ENCODE assay signal across 8 cellular contexts in the genomic region with DNA sequence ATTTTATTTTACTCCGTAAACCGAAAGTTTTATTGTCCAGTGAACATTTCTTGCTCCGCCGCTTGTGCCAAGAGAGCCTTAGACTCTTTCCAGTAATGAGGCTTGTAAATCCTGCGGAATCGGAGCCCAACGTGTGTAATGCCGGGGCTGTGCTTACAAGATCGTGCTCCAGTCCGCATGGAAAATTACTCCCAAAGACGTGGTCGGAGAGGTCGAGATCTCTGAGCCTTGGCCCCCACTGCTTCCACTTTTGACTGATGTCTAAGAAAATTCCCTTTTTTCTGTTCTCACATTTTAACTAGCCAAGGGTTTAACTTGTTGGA. TPM values are rescaled to one million over a fixed set of nuclear protein-coding genes. Genes with fewer than 3 reads are reported as not detected.
DNase-seq lines count a peak whose midpoint lies in the region; TF ChIP-seq lines count a peak whose summit lies in the region.

No MANE protein-coding gene starts in this region.

- H3K4me1 ChIP-seq in transverse colon = peaks cover 10 to 70% (median 45%) of the 10 kb centered on the region in 4 donors

- peaks cover 79% of the 10 kb centered on the region for H3K4me1 Mint-ChIP-seq in HFFc6 (ENCODE audit: low read depth)

- no peaks in the 10 kb centered on the region for H3K9me3 ChIP-seq in transverse colon

- H3K4me3 Mint-ChIP-seq in HFFc6 = peak overlapping the region; percentile 96

- TF ChIP-seq CTCF in HFFc6 (IDR thresholded peaks at IDR 0.05) (no peak), cardiac fibroblast (IDR thresholded peaks at IDR 0.05; ENCODE audit: low read depth, low read length) (no peak), lower leg skin (IDR thresholded peaks at IDR 0.05) (no peak), transverse colon (IDR thresholded peaks at IDR 0.05) (no peak)

- TF ChIP-seq POLR2A in lower leg skin (IDR thresholded peaks at IDR 0.05) (no peak), transverse colon (IDR thresholded peaks at IDR 0.05) (no peak)

- 18 to 28% methylated on average over 13 of the region's 13 CpGs for WGBS in lower leg skin, 2 donors
- WGBS in transverse colon (ENCODE audit: low coverage in 1 of 2), 2 donors = 13% methylated on average over 13 of the region's 13 CpGs; no CpG with 5 or more reads in 1 of the 2 donors

- intact Hi-C loops in lower leg skin (cut with DNase I; ENCODE audit: low total_unique reads) = no loop called here
- intact Hi-C loops in transverse colon (cut with DNase I; ENCODE audit: low total_unique reads) = no loop called here

- H3K27ac ChIP-seq in transverse colon = peak overlapping the region; percentile 92 to 97 (median 95)

- in situ Hi-C loops in transverse colon (cut with MboI; ENCODE audit: low pct_ligation_motif_present in 1 of 4, low pct_unique_long_range_greater_than_20kb in 1 of 4, low sequenced_read_pairs in 3 of 4) = loop anchor here in 1 of 4 donors (25.0 kb wide), 1 partner anchor 99 kb away; no protein-coding TSS in a partner anchor

- H3K27me3 ChIP-seq in transverse colon = no peaks in the 10 kb centered on the region

- TF ChIP-seq EP300 in transverse colon (IDR thresholded peaks at IDR 0.05; ENCODE audit: low read depth) = no peak

- H3K36me3 Mint-ChIP-seq in HFFc6 (ENCODE audit: low read depth) = peaks cover 10% of the 10 kb centered on the region; the same call in 1 of the 2 replicates

- peak overlapping the region; percentile 92 for H3K27ac Mint-ChIP-seq in HFFc6

- no peaks in the 10 kb centered on the region for H3K9me3 Mint-ChIP-seq in HFFc6

- DNase-seq in AG08395 (ENCODE audit: low spot score) = peak; percentile 24
- DNase-seq in HFFc6 = peak; percentile 70
- DNase-seq in cardiac fibroblast (ENCODE audit: low read depth in 2 of 2) = peak in 1 of 2 donors; percentile 74
- DNase-seq in lower leg skin (ENCODE audit: low spot score in 2 of 2) = peak in 1 of 2 donors; percentile 85
- DNase-seq in transverse colon = peak; percentile 55
- DNase-seq in cerebellum (ENCODE audit: low spot score) = no peak
- no peak for DNase-seq in DMS114 treated with DMSO at 0.1 percent for 48 hours (lab: John Stamatoyannopoulos, UW; ENCODE audit: unreplicated experiment)
- DNase-seq in COLO829 (ENCODE audit: low spot score) = no peak

- H3K27me3 Mint-ChIP-seq in HFFc6 (ENCODE audit: insufficient read depth) = peaks cover under 1% of the 10 kb centered on the region

- no peaks in the 10 kb centered on the region for H3K36me3 ChIP-seq in transverse colon

- H3K4me3 ChIP-seq in cardiac fibroblast (replicated peaks in 1 of 2; ENCODE audit: low read depth in 2 of 2, low read length in 2 of 2) (peak overlapping the region; percentile 67 to 89), lower leg skin (ENCODE audit: low read depth, poor library complexity, severe bottlenecking) (peak overlapping the region; percentile 82), transverse colon (peak overlapping the region; percentile 41 to 84 (median 76))

RNA-seq across cellular contexts. Expression of gene PLOD2, which starts 0.7 kb away (rescaled TPM):
- total RNA-seq in HFFc6 (2021; fragmentation: NEBNext Ultra II Directional; extraction: Animal tissue kit (Norgen Biotek cat#: 25700)) = 100 to 1,000 TPM; 181 to 358 (median 200) TPM
- total RNA-seq in lower leg skin (10 to 100 TPM in 2 of 4 donors, 1 to 10 TPM in 2; 4.4 to 11.6 (median 10.1) TPM), transverse colon (100 to 1,000 TPM in 2 of 4 donors, 10 to 100 TPM in 2; 18.9 to 178 (median 92.0) TPM), cerebellum (26.2 TPM)

Comparison
In these comparisons a context has a peak if more than half of its experiments do, and no peak if none do; other contexts are left out.
1. DNase-seq: peak in AG08395 (single experiment), HFFc6 (single experiment) and transverse colon (single experiment); none in cerebellum (single experiment), DMS114 treated with DMSO at 0.1 percent for 48 hours (single experiment) and COLO829 (single experiment).
2. Peak in every context shown above with its lines, with median percentiles within 50 percentile points of each other: H3K4me3 ChIP-seq.